Comparison of ENCODE assay signal across 2 cellular contexts in genomic region chr10:103998803-103999202, GRCh38.
TF ChIP-seq lines count a peak whose summit lies in the region.

No MANE protein-coding gene starts in this region.

TF ChIP-seq in HepG2, 621 proteins besides CTCF, POLR2A, EP300 and RAD21:
- no peak for TF ChIP-seq POLR2AphosphoS5 (IDR thresholded peaks at IDR 0.05; ENCODE audit: low read depth, low read length)
- TF ChIP-seq MAFF (IDR thresholded peaks at IDR 0.05; ENCODE audit: low read depth, low read length): peak; percentile 76
- TF ChIP-seq ZNF17 (CRISPR knock-in tag; IDR thresholded peaks at IDR 0.05): no peak
- peak; percentile 61 to 83 for TF ChIP-seq MAFK (conservative IDR thresholded peaks at IDR 0.05 in 1 of 2, IDR thresholded peaks at IDR 0.05 in 1 of 2; ENCODE audit: low read length in 2 of 2)
- TF ChIP-seq CC2D1A (CRISPR knock-in tag; IDR thresholded peaks at IDR 0.05): no peak
- no peak for TF ChIP-seq GFI1 (CRISPR knock-in tag; IDR thresholded peaks at IDR 0.05; ENCODE audit: borderline replicate concordance)
- no peak for TF ChIP-seq ZNF792 (CRISPR knock-in tag; IDR thresholded peaks at IDR 0.05)

TF ChIP-seq in K562, 482 proteins besides CTCF, POLR2A, EP300 and RAD21:
- TF ChIP-seq ZNF316 (IDR thresholded peaks at IDR 0.05) (peak; percentile 76), MAFK (IDR thresholded peaks at IDR 0.05; ENCODE audit: low read length) (peak; percentile 15; the same call in 1 of the 2 replicates), MAFG (tag; conservative IDR thresholded peaks at IDR 0.05) (peak; percentile 38; the same call in 1 of the 2 replicates), C11orf30 (IDR thresholded peaks at IDR 0.05; ENCODE audit: low read depth) (peak; percentile 44), RBM15 (IDR thresholded peaks at IDR 0.05; ENCODE audit: insufficient read depth, low read length) (no peak)
